Comparison of ENCODE assay signal across 22 cellular contexts in genomic region chr18:24372279-24372678, GRCh38.
"Had no signal": no experiment of that assay in that cellular context is flagged by ENCODE, and none has a peak within 500 bp of the region (broad histone marks: within the 10 kb centered on the region; RNA-seq: fewer than 3 reads in every experiment).

No MANE protein-coding gene starts in this region.

- H3K27ac ChIP-seq: brain microvascular endothelial cell had no signal

- DNase-seq: activated CD4-positive, alpha-beta memory T cell treated with anti-CD3 and anti-CD28 coated beads, Interleukin-2, amount 10 ng/mL, durations not matched to agents 7 days and 5 days; activated CD4-positive, alpha-beta T cell treated with anti-CD3 and anti-CD28 coated beads for 1 hour; activated CD4-positive, alpha-beta T cell treated with anti-CD3 and anti-CD28 coated beads for 4 hours; activated CD4-positive, alpha-beta T cell treated with anti-CD3 and anti-CD28 coated beads, Interleukin-2, amount 10 ng/mL, durations not matched to agents 7 days and 5 days; activated CD4-positive, alpha-beta T cell treated with anti-CD3 and anti-CD28 coated beads, Interleukin-2, amount 50 U/mL, for 4 hours; activated effector memory CD4-positive, alpha-beta T cell treated with Interleukin-2 at 50 U/mL for 16 hours; activated gamma-delta T cell treated with Interleukin-2 at 50 U/mL for 16 hours; activated naive CD4-positive, alpha-beta T cell treated with anti-CD3 and anti-CD28 coated beads for 36 hours; activated T-cell treated with anti-CD3 and anti-CD28 coated beads, Interleukin-2, amount 50 U/mL, for 4 hours; amniotic stem cell; anterior cingulate cortex; brain microvascular endothelial cell; caudate nucleus; cortex of kidney; effector CD8-positive, alpha-beta T cell; foreskin fibroblast; head of caudate nucleus; hippocampal formation; T-helper 2 cell had no signal

- H3K27me3 ChIP-seq: brain microvascular endothelial cell had no signal

- ATAC-seq: activated T-cell treated with anti-CD3 and anti-CD28 coated beads, Interleukin-2, amount 50 U/mL, for 4 hours; activated T-helper 17 cell treated with anti-CD3 and anti-CD28 coated beads, Interleukin-2, amount 50 U/mL, for 72 hours; esophagus mucosa had no signal

- H3K9me3 Mint-ChIP-seq: activated CD4-positive, alpha-beta memory T cell treated with anti-CD3 and anti-CD28 coated beads, Interleukin-2, amount 10 ng/mL, durations not matched to agents 7 days and 5 days; activated CD4-positive, alpha-beta T cell treated with anti-CD3 and anti-CD28 coated beads, Interleukin-2, amount 10 ng/mL, durations not matched to agents 7 days and 5 days; activated naive CD4-positive, alpha-beta T cell treated with anti-CD3 and anti-CD28 coated beads for 36 hours; activated naive CD4-positive, alpha-beta T cell treated with anti-CD3 and anti-CD28 coated beads, Interleukin-2, amount 50 U/mL, for 24 hours; activated T-cell treated with anti-CD3 and anti-CD28 coated beads, Interleukin-2, amount 50 U/mL, for 4 hours; activated T-helper 17 cell treated with anti-CD3 and anti-CD28 coated beads, Interleukin-2, amount 50 U/mL, for 72 hours had no signal

- H3K4me3 Mint-ChIP-seq: activated CD4-positive, alpha-beta memory T cell treated with anti-CD3 and anti-CD28 coated beads, Interleukin-2, amount 10 ng/mL, durations not matched to agents 7 days and 5 days; activated CD4-positive, alpha-beta T cell treated with anti-CD3 and anti-CD28 coated beads, Interleukin-2, amount 10 ng/mL, durations not matched to agents 7 days and 5 days; activated naive CD4-positive, alpha-beta T cell treated with anti-CD3 and anti-CD28 coated beads for 36 hours; activated naive CD4-positive, alpha-beta T cell treated with anti-CD3 and anti-CD28 coated beads, Interleukin-2, amount 50 U/mL, for 24 hours; activated T-cell treated with anti-CD3 and anti-CD28 coated beads, Interleukin-2, amount 50 U/mL, for 4 hours; activated T-helper 17 cell treated with anti-CD3 and anti-CD28 coated beads, Interleukin-2, amount 50 U/mL, for 72 hours had no signal

- H3K27ac Mint-ChIP-seq: activated CD4-positive, alpha-beta memory T cell treated with anti-CD3 and anti-CD28 coated beads, Interleukin-2, amount 10 ng/mL, durations not matched to agents 7 days and 5 days; activated CD4-positive, alpha-beta T cell treated with anti-CD3 and anti-CD28 coated beads, Interleukin-2, amount 10 ng/mL, durations not matched to agents 7 days and 5 days; activated naive CD4-positive, alpha-beta T cell treated with anti-CD3 and anti-CD28 coated beads for 36 hours; activated naive CD4-positive, alpha-beta T cell treated with anti-CD3 and anti-CD28 coated beads, Interleukin-2, amount 50 U/mL, for 24 hours; activated T-helper 17 cell treated with anti-CD3 and anti-CD28 coated beads, Interleukin-2, amount 50 U/mL, for 72 hours had no signal

- H3K36me3 ChIP-seq: brain microvascular endothelial cell had no signal

- H3K27me3 Mint-ChIP-seq: activated CD4-positive, alpha-beta memory T cell treated with anti-CD3 and anti-CD28 coated beads, Interleukin-2, amount 10 ng/mL, durations not matched to agents 7 days and 5 days; activated CD4-positive, alpha-beta T cell treated with anti-CD3 and anti-CD28 coated beads, Interleukin-2, amount 10 ng/mL, durations not matched to agents 7 days and 5 days; activated T-helper 17 cell treated with anti-CD3 and anti-CD28 coated beads, Interleukin-2, amount 50 U/mL, for 72 hours had no signal
